8 cellular contexts compared by ENCODE assay signal in genomic region chr20:32207626-32208498, GRCh38. TPM values are rescaled to one million over a fixed set of nuclear protein-coding genes. Genes with fewer than 3 reads are reported as not detected.
A peak's percentile ranks its signal among the peaks of the same experiment; 100 is the strongest.
DNase-seq lines count a peak whose midpoint lies in the region; ATAC-seq and TF ChIP-seq lines count a peak whose summit lies in the region.

TSS of gene PLAGL2 (minus strand) at chr20:32207743. CDS start at chr20:32202178, 5,565 bp downstream.
TSS of gene POFUT1 (plus strand) at chr20:32207880. CDS start at chr20:32207942, 62 bp downstream.

- H3K27me3 Mint-ChIP-seq in HFFc6 (ENCODE audit: insufficient read depth) = peaks cover 2% of the 10 kb centered on the region

- H3K36me3 Mint-ChIP-seq in HFFc6 (ENCODE audit: low read depth) = peaks cover 21% of the 10 kb centered on the region
- H3K36me3 Mint-ChIP-seq in activated naive CD4-positive, alpha-beta T cell treated with anti-CD3 and anti-CD28 coated beads, Interleukin-2, amount 50 U/mL, for 72 hours = peaks cover 68 to 71% of the 10 kb centered on the region in 2 donors

- intact Hi-C loops in Right ventricle myocardium inferior (cut with DNase I) (loop anchor here (5.0 kb wide), 4 partner anchors 74 to 149 kb away; partner anchors contain the start of gene ASXL1), tibial artery (cut with DNase I; ENCODE audit: low total_unique reads) (loop anchor here (5.0 to 10.0 kb wide), 2 partner anchors 96 to 247 kb away; no protein-coding TSS in a partner anchor)

- H3K36me3 ChIP-seq in parathyroid adenoma (ENCODE audit: control insufficient read depth, insufficient read depth, low read length) (no peaks in the 10 kb centered on the region), tibial artery (peaks cover 4 to 33% (median 12%) of the 10 kb centered on the region in 3 donors)

- peak within 1 kb of the TSS; percentile 98 for H3K4me3 Mint-ChIP-seq in HFFc6

- DNase-seq in GM12865 (ENCODE audit: low read depth) = peak; percentile 94
- DNase-seq in HFFc6 = peak; percentile 71
- peak; percentile 72 for DNase-seq in MV-4-11 (lab: John Stamatoyannopoulos, UW)
- DNase-seq in SKM-1 treated with dmso at 0.1 percent for 144 hours (lab: John Stamatoyannopoulos, UW; ENCODE audit: unreplicated experiment) = peak; percentile 72
- DNase-seq in activated naive CD4-positive, alpha-beta T cell treated with anti-CD3 and anti-CD28 coated beads, Interleukin-2, amount 50 U/mL, for 72 hours (ENCODE audit: low spot score in 2 of 2) = peak; percentile 86 to 94
- DNase-seq in Right ventricle myocardium inferior (ENCODE audit: missing footprints) = peak; percentile 96
- DNase-seq in tibial artery = peak; percentile 84 to 94

- H3K27me3 ChIP-seq in parathyroid adenoma (ENCODE audit: control insufficient read depth, insufficient read depth, low read length) = no peaks in the 10 kb centered on the region
- H3K27me3 ChIP-seq in tibial artery = no peaks in the 10 kb centered on the region

- peak within 1 kb of the TSS; percentile 63 for H3K27ac ChIP-seq in parathyroid adenoma
- peak within 1 kb of the TSS; percentile 78 to 96 for H3K27ac ChIP-seq in tibial artery

- peaks cover 15% of the 10 kb centered on the region for H3K4me1 ChIP-seq in parathyroid adenoma
- peaks cover 0 to 62% (median 45%) of the 10 kb centered on the region in 4 donors for H3K4me1 ChIP-seq in tibial artery

- peak; percentile 29 for TF ChIP-seq CTCF in GM12865 (IDR thresholded peaks at IDR 0.05; ENCODE audit: insufficient read depth, low read depth, low read length, missing control alignments)
- TF ChIP-seq CTCF in HFFc6 (IDR thresholded peaks at IDR 0.05) = peak; percentile 38; the same call in 1 of the 2 replicates
- TF ChIP-seq CTCF in parathyroid adenoma (IDR thresholded peaks at IDR 0.05) = peak; percentile 28
- no peak for TF ChIP-seq CTCF in tibial artery (IDR thresholded peaks at IDR 0.05)

- H3K79me2 ChIP-seq in parathyroid adenoma = peaks cover 29% of the 10 kb centered on the region

- peak within 1 kb of the TSS; percentile 81 for H3K27ac Mint-ChIP-seq in HFFc6
- H3K27ac Mint-ChIP-seq in activated naive CD4-positive, alpha-beta T cell treated with anti-CD3 and anti-CD28 coated beads, Interleukin-2, amount 50 U/mL, for 72 hours = peak within 1 kb of the TSS; percentile 97 to 98

- peak; percentile 69 to 77 for ATAC-seq in activated naive CD4-positive, alpha-beta T cell treated with anti-CD3 and anti-CD28 coated beads, Interleukin-2, amount 50 U/mL, for 72 hours
- peak; percentile 98 for ATAC-seq in Right ventricle myocardium inferior

- peak within 1 kb of the TSS; percentile 92 for H3K9ac ChIP-seq in parathyroid adenoma

- peak within 1 kb of the TSS; percentile 98 for H3K4me3 ChIP-seq in GM12865 (ENCODE audit: low read depth, low read length)
- H3K4me3 ChIP-seq in parathyroid adenoma (ENCODE audit: low read depth, low read length) = peak within 1 kb of the TSS; percentile 91
- peak within 1 kb of the TSS; percentile 65 to 100 for H3K4me3 ChIP-seq in tibial artery

- no peaks in the 10 kb centered on the region for H3K9me3 ChIP-seq in parathyroid adenoma (ENCODE audit: control insufficient read depth, low read length)
- H3K9me3 ChIP-seq in tibial artery = no peaks in the 10 kb centered on the region

- no peaks in the 10 kb centered on the region for H3K9me3 Mint-ChIP-seq in HFFc6
- H3K9me3 Mint-ChIP-seq in activated naive CD4-positive, alpha-beta T cell treated with anti-CD3 and anti-CD28 coated beads, Interleukin-2, amount 50 U/mL, for 72 hours = no peaks in the 10 kb centered on the region

- peak within 1 kb of the TSS; percentile 97 for H3K4me2 ChIP-seq in parathyroid adenoma (ENCODE audit: low read length)

- peaks cover 73% of the 10 kb centered on the region for H3K4me1 Mint-ChIP-seq in HFFc6 (ENCODE audit: low read depth)

- peak within 1 kb of the TSS; percentile 87 for H2AFZ ChIP-seq in parathyroid adenoma

RNA-seq across cellular contexts. Expression of gene PLAGL2, which starts in this region (rescaled TPM):
- total RNA-seq in HFFc6 (2021; fragmentation: NEBNext Ultra II Directional; extraction: Animal tissue kit (Norgen Biotek cat#: 25700)) = 10 to 100 TPM in 2 of 6 experiments, 1 to 10 TPM in 4; 8.5 to 11.1 (median 9.5) TPM
- 10 to 100 TPM; 51.3 to 65.2 TPM for total RNA-seq in activated naive CD4-positive, alpha-beta T cell treated with anti-CD3 and anti-CD28 coated beads, Interleukin-2, amount 50 U/mL, for 72 hours
- 6.0 TPM for total RNA-seq in Right ventricle myocardium inferior

RNA-seq across cellular contexts. Expression of gene POFUT1, which starts in this region (rescaled TPM):
- 10 to 100 TPM; 64.1 to 83.7 (median 74.6) TPM for total RNA-seq in HFFc6 (2021; fragmentation: NEBNext Ultra II Directional; extraction: Animal tissue kit (Norgen Biotek cat#: 25700))
- total RNA-seq in activated naive CD4-positive, alpha-beta T cell treated with anti-CD3 and anti-CD28 coated beads, Interleukin-2, amount 50 U/mL, for 72 hours = 10 to 100 TPM; 18.7 to 39.7 TPM
- total RNA-seq in Right ventricle myocardium inferior = 24.5 TPM

Comparison
In these comparisons a context has a peak if more than half of its experiments do, and no peak if none do; other contexts are left out.
1. Peak in every context shown above with its lines: DNase-seq, ATAC-seq, H3K4me3 ChIP-seq and H3K27ac ChIP-seq.
2. CTCF ChIP-seq: peak in GM12865 (single experiment), HFFc6 (single experiment) and parathyroid adenoma (single experiment); none in tibial artery (0 of 2).